ENCODE assay signal across 8 cellular contexts in genomic region chr9:130128782-130129424, GRCh38. TPM values are rescaled to one million over a fixed set of nuclear protein-coding genes. Genes with fewer than 3 reads are reported as not detected.
DNase-seq lines count a peak whose midpoint lies in the region; ATAC-seq and TF ChIP-seq lines count a peak whose summit lies in the region.

No MANE protein-coding gene starts in this region.

- H3K9ac ChIP-seq in BLaER1 treated with 17β-estradiol and CSF1 and Interleukin-3, amounts not matched to agents 10 nM and 100 nM, result peak overlapping the region; percentile 68 to 82 (median 74); a peak in 21 of 22 replicates

- CTCF ChIA-PET in activated CD8-positive, alpha-beta memory T cell treated with anti-CD3 and anti-CD28 coated beads, Interleukin-2, amount 10 ng/mL, durations not matched to agents 7 days and 5 days (lab: Charles Lee), result interaction anchor here (1.1 to 3.2 kb wide), 8 partner anchors 10 to 391 kb away, joined by 3 to 28 read pairs (median 8); no protein-coding TSS in a partner anchor

- peaks cover 0 to 15% (median 0%) of the 10 kb centered on the region in 11 experiments; a peak in 2 of 22 replicates for H4K20me1 ChIP-seq in BLaER1 treated with 17β-estradiol and CSF1 and Interleukin-3, amounts not matched to agents 10 nM and 100 nM
- no peaks in the 10 kb centered on the region for H4K20me1 ChIP-seq in osteoblast (ENCODE audit: insufficient read depth, low read length)

- H3K36me3 Mint-ChIP-seq in activated CD8-positive, alpha-beta memory T cell treated with anti-CD3 and anti-CD28 coated beads, Interleukin-2, amount 10 ng/mL, durations not matched to agents 7 days and 5 days, result peaks cover 39% of the 10 kb centered on the region

- peak overlapping the region; percentile 62 for H3K4me3 Mint-ChIP-seq in activated CD8-positive, alpha-beta memory T cell treated with anti-CD3 and anti-CD28 coated beads, Interleukin-2, amount 10 ng/mL, durations not matched to agents 7 days and 5 days

- H3K4me1 ChIP-seq in BLaER1 treated with 17β-estradiol and CSF1 and Interleukin-3, amounts not matched to agents 10 nM and 100 nM, result peaks cover 37 to 54% (median 42%) of the 10 kb centered on the region in 10 experiments
- H3K4me1 ChIP-seq in esophagus squamous epithelium (peaks cover 0 to 42% (median 7%) of the 10 kb centered on the region in 3 donors), osteoblast (ENCODE audit: insufficient read depth, low read length) (peaks cover 19% of the 10 kb centered on the region)

- ATAC-seq in GM21526 (IDR thresholded peaks at IDR 0.05; ENCODE audit: low FRiP score, unreplicated experiment), result peak; percentile 58
- peak; percentile 83 for ATAC-seq in activated CD8-positive, alpha-beta memory T cell treated with anti-CD3 and anti-CD28 coated beads, Interleukin-2, amount 10 ng/mL, durations not matched to agents 7 days and 5 days

- H3K36me3 ChIP-seq in BLaER1 treated with 17β-estradiol and CSF1 and Interleukin-3, amounts not matched to agents 10 nM and 100 nM, result peaks cover 31 to 88% (median 60%) of the 10 kb centered on the region in 11 experiments
- H3K36me3 ChIP-seq in esophagus squamous epithelium (peaks cover 0 to 66% (median 5%) of the 10 kb centered on the region in 3 donors), osteoblast (ENCODE audit: insufficient read depth, low read length) (peaks cover 28% of the 10 kb centered on the region)

- H3K9me3 Mint-ChIP-seq in activated CD8-positive, alpha-beta memory T cell treated with anti-CD3 and anti-CD28 coated beads, Interleukin-2, amount 10 ng/mL, durations not matched to agents 7 days and 5 days (ENCODE audit: low read depth), result no peaks in the 10 kb centered on the region

- TF ChIP-seq POLR2A in esophagus squamous epithelium (IDR thresholded peaks at IDR 0.05), result no peak

- DNase-seq in NAMALWA (ENCODE audit: low spot score), result peak; percentile 38
- DNase-seq in activated CD8-positive, alpha-beta memory T cell treated with anti-CD3 and anti-CD28 coated beads, Interleukin-2, amount 10 ng/mL, durations not matched to agents 7 days and 5 days, result peak; percentile 81
- no peak for DNase-seq in esophagus squamous epithelium (lab: John Stamatoyannopoulos, UW)
- peak; percentile 95 for DNase-seq in osteoblast (ENCODE audit: insufficient read length, low spot score, missing footprints)
- peak; percentile 61 for DNase-seq in ureter (ENCODE audit: low spot score)
- no peak for DNase-seq in GM03348 (ENCODE audit: low spot score)

- H3K79me2 ChIP-seq in osteoblast (ENCODE audit: insufficient read depth, low read length), result no peaks in the 10 kb centered on the region

- H3K27me3 Mint-ChIP-seq in activated CD8-positive, alpha-beta memory T cell treated with anti-CD3 and anti-CD28 coated beads, Interleukin-2, amount 10 ng/mL, durations not matched to agents 7 days and 5 days, result no peaks in the 10 kb centered on the region

- no peaks in the 10 kb centered on the region for H3K27me3 ChIP-seq in BLaER1 treated with 17β-estradiol and CSF1 and Interleukin-3, amounts not matched to agents 10 nM and 100 nM
- no peaks in the 10 kb centered on the region for H3K27me3 ChIP-seq in esophagus squamous epithelium
- no peaks in the 10 kb centered on the region for H3K27me3 ChIP-seq in osteoblast (ENCODE audit: insufficient read depth, low read length)

- 41 to 78% methylated on average over 8 to 11 of the region's 13 CpGs for WGBS in esophagus squamous epithelium, 2 donors

- peak overlapping the region; percentile 76 to 94 (median 88) for H3K4me2 ChIP-seq in BLaER1 treated with 17β-estradiol and CSF1 and Interleukin-3, amounts not matched to agents 10 nM and 100 nM
- peak overlapping the region; percentile 52 for H3K4me2 ChIP-seq in osteoblast (ENCODE audit: insufficient read depth, low read length)

- TF ChIP-seq CTCF in esophagus squamous epithelium (IDR thresholded peaks at IDR 0.05) (no peak), osteoblast (IDR thresholded peaks at IDR 0.05; ENCODE audit: extremely low read depth, low read depth, low read length) (no peak)

- H2AFZ ChIP-seq in osteoblast (ENCODE audit: low read length), result peak overlapping the region; percentile 81

- peak overlapping the region; percentile 99 for H3K27ac Mint-ChIP-seq in activated CD8-positive, alpha-beta memory T cell treated with anti-CD3 and anti-CD28 coated beads, Interleukin-2, amount 10 ng/mL, durations not matched to agents 7 days and 5 days

- H3K4me3 ChIP-seq in BLaER1 treated with 17β-estradiol and CSF1 and Interleukin-3, amounts not matched to agents 10 nM and 100 nM, result peak overlapping the region; percentile 4 to 48 (median 28); a peak in 11 of 20 replicates
- no peak overlapping the region for H3K4me3 ChIP-seq in esophagus squamous epithelium
- no peak overlapping the region for H3K4me3 ChIP-seq in osteoblast (ENCODE audit: insufficient read depth, low read length)

- H3K27ac ChIP-seq in BLaER1 treated with 17β-estradiol and CSF1 and Interleukin-3, amounts not matched to agents 10 nM and 100 nM, result peak overlapping the region; percentile 76 to 91 (median 85)
- H3K27ac ChIP-seq in esophagus squamous epithelium (peak overlapping the region; percentile 53 to 85 (median 78)), osteoblast (ENCODE audit: low read depth, low read length) (peak overlapping the region; percentile 98)

- no peaks in the 10 kb centered on the region for H3K9me3 ChIP-seq in BLaER1 treated with 17β-estradiol and CSF1 and Interleukin-3, amounts not matched to agents 10 nM and 100 nM (replicated peaks in 1 of 11)
- H3K9me3 ChIP-seq in esophagus squamous epithelium, result no peaks in the 10 kb centered on the region
- no peaks in the 10 kb centered on the region for H3K9me3 ChIP-seq in osteoblast (ENCODE audit: low read depth, low read length)

- peaks cover 51% of the 10 kb centered on the region for H3K4me1 Mint-ChIP-seq in activated CD8-positive, alpha-beta memory T cell treated with anti-CD3 and anti-CD28 coated beads, Interleukin-2, amount 10 ng/mL, durations not matched to agents 7 days and 5 days

- intact Hi-C loops in esophagus squamous epithelium (cut with DNase I), result no loop called here

RNA-seq across cellular contexts. Expression of gene NCS1, which starts 43.3 kb away (rescaled TPM):
- 10 to 100 TPM in 1 of 2 experiments, 1 to 10 TPM in 1; 4.0 to 16.9 TPM for total RNA-seq in activated CD8-positive, alpha-beta memory T cell treated with anti-CD3 and anti-CD28 coated beads, Interleukin-2, amount 10 ng/mL, durations not matched to agents 7 days and 5 days
- total RNA-seq in esophagus squamous epithelium, result 10 to 100 TPM in 3 of 4 donors, 1 to 10 TPM in 1; 9.3 to 31.3 (median 15.2) TPM
- 43.0 and 49.9 TPM in 2 replicates for total RNA-seq in osteoblast
- total RNA-seq in ureter, result 54.6 TPM

Comparison
In these comparisons a context has a peak if more than half of its experiments do, and no peak if none do; other contexts are left out.
1. H3K4me3 ChIP-seq: peak in BLaER1 treated with 17β-estradiol and CSF1 and Interleukin-3, amounts not matched to agents 10 nM and 100 nM (10 of 10); none in esophagus squamous epithelium (0 of 4) and osteoblast (single experiment).
2. DNase-seq: peak in NAMALWA (single experiment), activated CD8-positive, alpha-beta memory T cell treated with anti-CD3 and anti-CD28 coated beads, Interleukin-2, amount 10 ng/mL, durations not matched to agents 7 days and 5 days (single experiment), osteoblast (single experiment) and ureter (single experiment); none in esophagus squamous epithelium (single experiment) and GM03348 (single experiment).
3. Peak in every context shown above with its lines, with median percentiles within 50 percentile points of each other: H3K27ac ChIP-seq.